Comparison of ENCODE assay signal across 12 cellular contexts in genomic region chr11:1759151-1759850, GRCh38. TPM values are rescaled to one million over a fixed set of nuclear protein-coding genes. Genes with fewer than 3 reads are reported as not detected.
DNase-seq lines count a peak whose midpoint lies in the region; ATAC-seq lines count a peak whose summit lies in the region.
"Had no signal": no experiment of that assay in that cellular context is flagged by ENCODE, and none has a peak within 500 bp of the region (broad histone marks: within the 10 kb centered on the region; RNA-seq: fewer than 3 reads in every experiment).

No MANE protein-coding gene starts in this region.

- H3K4me1 Mint-ChIP-seq in activated T-helper 17 cell treated with anti-CD3 and anti-CD28 coated beads, Interleukin-2, amount 50 U/mL, for 72 hours: peaks cover 4% of the 10 kb centered on the region
- H3K4me1 Mint-ChIP-seq in immature natural killer cell: peaks cover 82 to 83% of the 10 kb centered on the region in 2 donors

- H3K27me3 Mint-ChIP-seq in activated T-helper 17 cell treated with anti-CD3 and anti-CD28 coated beads, Interleukin-2, amount 50 U/mL, for 72 hours: no peaks in the 10 kb centered on the region
- H3K27me3 Mint-ChIP-seq in immature natural killer cell (ENCODE audit: low read depth in 3 of 3): peaks cover 7 to 11% (median 9%) of the 10 kb centered on the region in 3 donors

- H3K27ac ChIP-seq in skeletal muscle tissue (ENCODE audit: low read depth, low read length): peak overlapping the region; percentile 96

- H3K9me3 Mint-ChIP-seq in activated T-helper 17 cell treated with anti-CD3 and anti-CD28 coated beads, Interleukin-2, amount 50 U/mL, for 72 hours: no peaks in the 10 kb centered on the region
- no peaks in the 10 kb centered on the region for H3K9me3 Mint-ChIP-seq in immature natural killer cell
- H3K9me3 Mint-ChIP-seq: nephron progenitor cell had no signal

- no peak for ATAC-seq in activated T-helper 17 cell treated with anti-CD3 and anti-CD28 coated beads, Interleukin-2, amount 50 U/mL, for 72 hours (replicated peaks)
- ATAC-seq in HG03039 (IDR thresholded peaks at IDR 0.05; ENCODE audit: unreplicated experiment): no peak
- ATAC-seq in GM18907 (IDR thresholded peaks at IDR 0.05; ENCODE audit: unreplicated experiment): no peak

- H3K36me3 ChIP-seq in H7 (replicated peaks; ENCODE audit: control insufficient read depth, insufficient read depth, low read length) (peaks cover 2% of the 10 kb centered on the region), skeletal muscle tissue (ENCODE audit: control insufficient read depth in 3 of 3, insufficient read depth in 3 of 3, low read length in 3 of 3) (peaks cover 43 to 59% (median 44%) of the 10 kb centered on the region in 3 donors)

- H3K9me3 ChIP-seq in skeletal muscle tissue (ENCODE audit: control insufficient read depth in 3 of 3, low read length in 3 of 3): no peaks in the 10 kb centered on the region
- H3K9me3 ChIP-seq: esophagus muscularis mucosa had no signal

- peak overlapping the region; percentile 59 for H3K4me3 Mint-ChIP-seq in activated T-helper 17 cell treated with anti-CD3 and anti-CD28 coated beads, Interleukin-2, amount 50 U/mL, for 72 hours
- H3K4me3 Mint-ChIP-seq in immature natural killer cell: peak overlapping the region; percentile 84 to 87 (median 86)
- H3K4me3 Mint-ChIP-seq: nephron progenitor cell had no signal

- H3K9ac ChIP-seq in skeletal muscle tissue (ENCODE audit: low read depth in 1 of 3, low read length in 3 of 3): peak overlapping the region; percentile 65 to 97 (median 76)

- H3K4me1 ChIP-seq in skeletal muscle tissue (ENCODE audit: control insufficient read depth in 3 of 3, insufficient read depth in 3 of 3, low read length in 3 of 3): peaks cover 64 to 92% (median 80%) of the 10 kb centered on the region in 3 donors

- H3K27me3 ChIP-seq in H7 (ENCODE audit: control insufficient read depth, insufficient read depth, low read length) (no peaks in the 10 kb centered on the region), skeletal muscle tissue (ENCODE audit: control insufficient read depth in 3 of 3, insufficient read depth in 3 of 3, low read length in 3 of 3) (no peaks in the 10 kb centered on the region)
- H3K27me3 ChIP-seq: esophagus muscularis mucosa had no signal

- H3K27ac Mint-ChIP-seq in activated T-helper 17 cell treated with anti-CD3 and anti-CD28 coated beads, Interleukin-2, amount 50 U/mL, for 72 hours: peak overlapping the region; percentile 87
- H3K27ac Mint-ChIP-seq in immature natural killer cell: peak overlapping the region; percentile 90 to 97 (median 94)
- H3K27ac Mint-ChIP-seq: nephron progenitor cell had no signal

- peak; percentile 49 for DNase-seq in H7
- peak in 1 of 3 donors; percentile 44 for DNase-seq in immature natural killer cell
- DNase-seq in DMS53 treated with DMSO at 0.1 percent for 48 hours (lab: John Stamatoyannopoulos, UW; ENCODE audit: unreplicated experiment): no peak
- DNase-seq in NCI-H345 (lab: John Stamatoyannopoulos, UW): no peak
- DNase-seq: NCI-H226; nephron progenitor cell; stimulated activated CD4-positive, alpha-beta T cell treated with anti-CD3 and anti-CD28 coated beads, Interleukin-15, amount 100 ng/mL, for 24 hours had no signal

- H3K4me3 ChIP-seq in H7 (ENCODE audit: insufficient read depth, low read depth, low read length): no peak overlapping the region
- H3K4me3 ChIP-seq in skeletal muscle tissue (ENCODE audit: low read length in 3 of 3): peak overlapping the region in 2 of 3 donors; percentile 64 to 91

- H3K36me3 Mint-ChIP-seq in activated T-helper 17 cell treated with anti-CD3 and anti-CD28 coated beads, Interleukin-2, amount 50 U/mL, for 72 hours (ENCODE audit: low read depth): peaks cover 16% of the 10 kb centered on the region
- peaks cover 0 to 12% (median 0%) of the 10 kb centered on the region in 3 donors for H3K36me3 Mint-ChIP-seq in immature natural killer cell

RNA-seq across cellular contexts. Expression of gene CTSD, which starts 4.4 kb away (rescaled TPM):
- 177 and 235 TPM in 2 replicates for total RNA-seq in H7 (2014; rRNA removed; shearing (Covaris generic))
- 10 to 100 TPM; 38.0 to 59.1 TPM for total RNA-seq in activated T-helper 17 cell treated with anti-CD3 and anti-CD28 coated beads, Interleukin-2, amount 50 U/mL, for 72 hours
- polyA plus RNA-seq in immature natural killer cell: 100 to 1,000 TPM; 471 to 795 (median 488) TPM
- total RNA-seq in skeletal muscle tissue: 44.9 TPM

RNA-seq across cellular contexts. Expression of gene IFITM10, which starts 8.9 kb away (rescaled TPM):
- 0.42 and 0.74 TPM in 2 replicates for total RNA-seq in H7 (2014; rRNA removed; shearing (Covaris generic))
- under 1 TPM; 0.17 to 0.42 TPM for total RNA-seq in activated T-helper 17 cell treated with anti-CD3 and anti-CD28 coated beads, Interleukin-2, amount 50 U/mL, for 72 hours
- under 1 TPM; 0.09 to 0.93 (median 0.39) TPM for polyA plus RNA-seq in immature natural killer cell
- total RNA-seq in skeletal muscle tissue: not detected
